In genomic region chrX:11770320-11770719, GRCh38 we compare ENCODE assay signal across 8 cellular contexts. TPM values are rescaled to one million over a fixed set of nuclear protein-coding genes. Genes with fewer than 3 reads are reported as not detected.
DNase-seq lines count a peak whose midpoint lies in the region; TF ChIP-seq lines count a peak whose summit lies in the region.

No MANE protein-coding gene starts in this region.

- in situ Hi-C loops in KBM-7 (cut with MboI; ENCODE audit: low pct_unique_long_range_greater_than_20kb, low sequenced_read_pairs), result loop anchor here (25.0 kb wide), 1 partner anchor 233 kb away; no protein-coding TSS in a partner anchor

- H3K4me1 ChIP-seq in adrenal gland (replicated peaks in 1 of 2), result no peaks in the 10 kb centered on the region

- intact Hi-C loops in adrenal gland (cut with DNase I), result loop anchor here (5.0 to 10.0 kb wide), 2 partner anchors 236 to 238 kb away; no protein-coding TSS in a partner anchor

- H3K9me3 ChIP-seq in adrenal gland (replicated peaks in 1 of 3), result no peaks in the 10 kb centered on the region

- TF ChIP-seq POLR2A in adrenal gland (IDR thresholded peaks at IDR 0.05), result no peak

- H3K27me3 ChIP-seq in adrenal gland, result no peaks in the 10 kb centered on the region

- H3K27ac ChIP-seq in adrenal gland, result no peak overlapping the region

- TF ChIP-seq CTCF in GM20000 (IDR thresholded peaks at IDR 0.05; ENCODE audit: extremely low read depth, missing control alignments) (peak; percentile 51), adrenal gland (IDR thresholded peaks at IDR 0.05) (peak; percentile 59 to 92 (median 70))

- H3K36me3 ChIP-seq in adrenal gland (replicated peaks in 1 of 2), result peaks cover 0 to 16% of the 10 kb centered on the region in 2 donors

- H3K4me3 ChIP-seq in adrenal gland, result no peak overlapping the region

- peak; percentile 53 for DNase-seq in EL
- DNase-seq in GM20000 (ENCODE audit: low spot score), result peak; percentile 41
- peak; percentile 77 for DNase-seq in KBM-7
- DNase-seq in RKO (ENCODE audit: low spot score), result peak; percentile 86
- peak; percentile 26 to 62 (median 46) for DNase-seq in adrenal gland
- peak; percentile 69 for DNase-seq in hepatic stellate cell (ENCODE audit: low spot score)
- peak; percentile 23 for DNase-seq in stimulated activated CD4-positive, alpha-beta T cell treated with anti-CD3 and anti-CD28 coated beads, Interleukin-4, amount 100 ng/mL, for 1 hour
- no peak for DNase-seq in OCI-M2 (lab: John Stamatoyannopoulos, UW; ENCODE audit: unreplicated experiment)

- 8 to 13% (median 10%) methylated on average over 12 of the region's 12 CpGs; no CpG with 5 or more reads in 1 of the 4 donors for WGBS in adrenal gland, 4 donors

RNA-seq across cellular contexts. Expression of gene MSL3, which starts 12.3 kb away (rescaled TPM):
- total RNA-seq in adrenal gland, result 10 to 100 TPM; 12.0 to 31.9 (median 18.7) TPM
- 10 to 100 TPM; 20.0 to 43.7 (median 22.0) TPM for polyA plus RNA-seq in adrenal gland
